In genomic region chr15:53310709-53311108, GRCh38 we compare ENCODE assay signal across 29 cellular contexts.
DNase-seq lines count a peak whose midpoint lies in the region; ATAC-seq, FAIRE-seq and TF ChIP-seq lines count a peak whose summit lies in the region.
"Had no signal": no experiment of that assay in that cellular context is flagged by ENCODE, and none has a peak within 500 bp of the region (broad histone marks: within the 10 kb centered on the region; RNA-seq: fewer than 3 reads in every experiment).

No MANE protein-coding gene starts in this region.

- no peaks in the 10 kb centered on the region for H4K20me1 ChIP-seq in HepG2 (ENCODE audit: insufficient read depth, low read length)
- H4K20me1 ChIP-seq: BLaER1; BLaER1 treated with 17β-estradiol and CSF1 and Interleukin-3, amounts not matched to agents 10 nM and 100 nM had no signal

- H3K4me1 ChIP-seq in HepG2 (ENCODE audit: insufficient read depth, low read length), result peaks cover 20% of the 10 kb centered on the region
- no peaks in the 10 kb centered on the region for H3K4me1 ChIP-seq in right lobe of liver
- H3K4me1 ChIP-seq in A549, result peaks cover 13% of the 10 kb centered on the region
- H3K4me1 ChIP-seq: BE2C; BLaER1; BLaER1 treated with 17β-estradiol and CSF1 and Interleukin-3, amounts not matched to agents 10 nM and 100 nM; Caco-2 had no signal

- H3K4me2 ChIP-seq in HepG2 (ENCODE audit: low read depth, low read length), result no peak overlapping the region
- H3K4me2 ChIP-seq in A549, result no peak overlapping the region
- H3K4me2 ChIP-seq: BLaER1; BLaER1 treated with 17β-estradiol and CSF1 and Interleukin-3, amounts not matched to agents 10 nM and 100 nM had no signal

- 24% methylated on average over 1 of the region's 1 CpG for WGBS in HepG2 (ENCODE audit: low lambda C conversion rate)
- WGBS in right lobe of liver (ENCODE audit: insufficient coverage, low coverage, low lambda C conversion rate, missing lambda C conversion rate), result 100% methylated on average over 1 of the region's 1 CpG
- 85% methylated on average over 1 of the region's 1 CpG for WGBS in A549 (ENCODE audit: missing lambda C conversion rate)

- POLR2A ChIA-PET in HepG2 (lab: Yijun Ruan, JAX) (no interaction called here), A549 (lab: Yijun Ruan, JAX) (no interaction called here)

- no peak overlapping the region for H2AFZ ChIP-seq in HepG2 (ENCODE audit: low read length)

- no peaks in the 10 kb centered on the region for H3K36me3 ChIP-seq in HepG2 (replicated peaks in 1 of 2; ENCODE audit: control insufficient read depth in 1 of 2, insufficient read depth in 2 of 2, low read length in 2 of 2)
- no peaks in the 10 kb centered on the region for H3K36me3 ChIP-seq in right lobe of liver
- H3K36me3 ChIP-seq: BE2C; BLaER1; BLaER1 treated with 17β-estradiol and CSF1 and Interleukin-3, amounts not matched to agents 10 nM and 100 nM had no signal

- H3K9ac ChIP-seq in HepG2 (ENCODE audit: insufficient read depth, low read depth, low read length), result no peak overlapping the region
- H3K9ac ChIP-seq: BLaER1; BLaER1 treated with 17β-estradiol and CSF1 and Interleukin-3, amounts not matched to agents 10 nM and 100 nM had no signal

- TF ChIP-seq POLR2A in HepG2 (IDR thresholded peaks at IDR 0.05; ENCODE audit: insufficient read depth in 1 of 2, low read depth in 2 of 2, low read length in 2 of 2), result no peak
- TF ChIP-seq POLR2A in right lobe of liver (IDR thresholded peaks at IDR 0.05), result no peak
- TF ChIP-seq POLR2A in A549 (IDR thresholded peaks at IDR 0.05; ENCODE audit: low read length), result no peak

- DNase-seq in HepG2 (ENCODE audit: low spot score) (no peak), right lobe of liver (no peak), A549 (ENCODE audit: low read depth in 1 of 2, low spot score in 1 of 2) (no peak), C1 segment of cervical spinal cord (lab: John Stamatoyannopoulos, UW) (no peak)
- DNase-seq: 8988T; ACHN; AML-193; BE2C; Caco-2; Calu3; CD4-positive, alpha-beta memory T cell; CD4-positive, alpha-beta T cell; CD4-positive, CD25-positive, alpha-beta regulatory T cell; CD8-positive, alpha-beta memory T cell; CD8-positive, alpha-beta T cell; COR-L47; DMS 273 treated with DMSO at 0.1 percent for 48 hours; DMS153; DMS53; DMS79; DMS79 treated with DMSO at 0.1 percent for 48 hours; DND-41; EL had no signal

- CTCF ChIA-PET in HepG2 (lab: Yijun Ruan, JAX; ENCODE audit: low intra/inter-chr PET ratio, low total read pairs), result no interaction called here
- CTCF ChIA-PET in A549 (lab: Yijun Ruan, JAX), result no interaction called here

- intact Hi-C loops in HepG2 (cut with micrococcal nuclease; ENCODE audit: unreplicated experiment) (no loop called here), right lobe of liver (cut with DNase I) (no loop called here)

- H3K27me3 ChIP-seq in HepG2 (ENCODE audit: control insufficient read depth in 1 of 2, insufficient read depth in 2 of 2, low read length in 2 of 2) (peaks cover 0 to 3% of the 10 kb centered on the region in 2 experiments; a peak in 2 of 5 replicates), right lobe of liver (no peaks in the 10 kb centered on the region)
- H3K27me3 ChIP-seq: BE2C; BLaER1; BLaER1 treated with 17β-estradiol and CSF1 and Interleukin-3, amounts not matched to agents 10 nM and 100 nM had no signal

- ATAC-seq in HepG2, result no peak
- no peak for ATAC-seq in right lobe of liver
- no peak for ATAC-seq in A549
- ATAC-seq: CD8-positive, alpha-beta T cell had no signal

- TF ChIP-seq RAD21 in HepG2 (CRISPR knock-in tag; IDR thresholded peaks at IDR 0.05) (no peak), A549 (conservative IDR thresholded peaks at IDR 0.05 in 1 of 2, IDR thresholded peaks at IDR 0.05 in 1 of 2) (no peak)

- H3K79me2 ChIP-seq in HepG2 (ENCODE audit: insufficient read depth, low read length), result no peaks in the 10 kb centered on the region

- TF ChIP-seq CTCF in HepG2 (CRISPR knock-in tag; IDR thresholded peaks at IDR 0.05), result no peak
- TF ChIP-seq CTCF in right lobe of liver (IDR thresholded peaks at IDR 0.05), result no peak
- TF ChIP-seq CTCF in A549 (IDR thresholded peaks at IDR 0.05), result no peak

- no peak overlapping the region for H3K27ac ChIP-seq in HepG2 (ENCODE audit: extremely low read length, insufficient read depth, low read length)
- no peak overlapping the region for H3K27ac ChIP-seq in right lobe of liver
- H3K27ac ChIP-seq in A549, result no peak overlapping the region
- H3K27ac ChIP-seq: 22Rv1; BLaER1; BLaER1 treated with 17β-estradiol and CSF1 and Interleukin-3, amounts not matched to agents 10 nM and 100 nM; C4-2B had no signal

- H3K9me3 ChIP-seq in HepG2 (ENCODE audit: low read length), result no peaks in the 10 kb centered on the region
- no peaks in the 10 kb centered on the region for H3K9me3 ChIP-seq in right lobe of liver
- no peaks in the 10 kb centered on the region; the same call in 2 of the 3 replicates for H3K9me3 ChIP-seq in A549
- H3K9me3 ChIP-seq: BE2C; BLaER1; BLaER1 treated with 17β-estradiol and CSF1 and Interleukin-3, amounts not matched to agents 10 nM and 100 nM; Caco-2 had no signal

- BruUV-seq in HepG2 (replicated peaks; lab: Mats Ljungman, UMichigan), result no TSS peak

- TF ChIP-seq EP300 in HepG2 (IDR thresholded peaks at IDR 0.05; ENCODE audit: low read depth in 2 of 2, low read length in 2 of 2) (no peak), HepG2 (CRISPR knock-in tag; IDR thresholded peaks at IDR 0.05; ENCODE audit: borderline replicate concordance) (no peak), A549 (IDR thresholded peaks at IDR 0.05) (no peak)

- H3K4me3 ChIP-seq in HepG2 (replicated peaks in 1 of 3; ENCODE audit: insufficient read depth in 1 of 3, low read depth in 2 of 3, low read length in 3 of 3) (no peak overlapping the region), right lobe of liver (no peak overlapping the region), A549 (no peak overlapping the region)
- H3K4me3 ChIP-seq: BLaER1; BLaER1 treated with 17β-estradiol and CSF1 and Interleukin-3, amounts not matched to agents 10 nM and 100 nM had no signal

- in situ Hi-C loops in HepG2 (cut with HindIII; ENCODE audit: extremely low pct_ligation_motif_present, low pct_unique_long_range_greater_than_20kb), result no loop called here

- FAIRE-seq in HepG2 (lab: Jason Lieb, UNC) (no peak), A549 (lab: Jason Lieb, UNC) (no peak)
- FAIRE-seq: A204.1, D721Med had no signal

TF ChIP-seq in HepG2, 621 proteins besides CTCF, POLR2A, EP300 and RAD21 (continues in another document):
- no peak for TF ChIP-seq ZNF629 (CRISPR knock-in tag; conservative IDR thresholded peaks at IDR 0.05)
- TF ChIP-seq NR2C2 (CRISPR knock-in tag; IDR thresholded peaks at IDR 0.05; ENCODE audit: borderline replicate concordance), result no peak
- TF ChIP-seq REST (IDR thresholded peaks at IDR 0.05; ENCODE audit: borderline replicate concordance in 1 of 2, low read depth in 1 of 2, low read length in 2 of 2), result peak; percentile 34 to 87

TF ChIP-seq in A549, 52 proteins besides CTCF, POLR2A, EP300 and RAD21:
- TF ChIP-seq MAFK (IDR thresholded peaks at IDR 0.05; ENCODE audit: partially characterized antibody), result no peak
- no peak for TF ChIP-seq RCOR1 (IDR thresholded peaks at IDR 0.05; ENCODE audit: low read depth, low read length)
- TF ChIP-seq REST (IDR thresholded peaks at IDR 0.05), result peak; percentile 39; the same call in 1 of the 2 replicates

Comparison
In these comparisons a context has a peak if more than half of its experiments do, and no peak if none do; other contexts are left out.
1. Of the 38 proteins assayed by ChIP-seq in both HepG2 and A549: peak only in HepG2: none; only in A549: none; in both: REST; in neither: 37.